ENCODE assay signal across 1 cellular context in the genomic region with DNA sequence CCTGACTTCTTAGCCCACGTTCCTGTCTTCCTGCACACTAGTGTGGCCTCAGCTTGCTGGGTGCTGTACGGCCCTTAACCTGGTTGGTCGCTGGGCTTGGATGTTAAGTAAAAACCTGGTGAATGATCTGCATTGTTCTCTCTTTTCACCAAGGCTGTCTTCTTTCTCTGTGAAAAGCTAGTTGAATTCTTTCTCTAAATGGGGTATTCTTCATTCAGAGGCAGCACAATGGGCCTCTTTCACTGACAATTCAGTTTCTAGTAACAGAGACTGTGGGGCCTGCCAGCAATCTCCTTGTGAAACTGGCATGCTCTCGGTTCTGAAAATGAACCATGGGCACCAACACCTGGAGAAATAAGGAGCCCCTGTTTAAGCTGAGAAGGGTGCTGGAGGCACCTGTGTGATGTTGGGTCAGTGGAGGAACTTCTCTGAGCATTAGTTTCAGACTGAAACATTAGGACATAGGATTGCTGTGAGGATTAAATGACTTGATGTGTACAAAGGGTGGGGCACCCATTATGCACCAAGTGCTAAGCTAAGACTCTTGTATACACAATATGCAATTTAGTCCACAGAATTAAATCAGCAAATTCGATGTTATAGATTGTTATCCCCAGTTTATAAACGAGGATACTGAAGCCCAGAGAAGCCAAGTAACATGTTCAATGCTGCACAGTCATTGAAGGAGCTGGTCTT.
TF ChIP-seq lines count a peak whose summit lies in the region.

No MANE protein-coding gene starts in this region.

TF ChIP-seq in HepG2, 621 proteins besides CTCF, POLR2A, EP300 and RAD21:
- TF ChIP-seq, protein P1, sequence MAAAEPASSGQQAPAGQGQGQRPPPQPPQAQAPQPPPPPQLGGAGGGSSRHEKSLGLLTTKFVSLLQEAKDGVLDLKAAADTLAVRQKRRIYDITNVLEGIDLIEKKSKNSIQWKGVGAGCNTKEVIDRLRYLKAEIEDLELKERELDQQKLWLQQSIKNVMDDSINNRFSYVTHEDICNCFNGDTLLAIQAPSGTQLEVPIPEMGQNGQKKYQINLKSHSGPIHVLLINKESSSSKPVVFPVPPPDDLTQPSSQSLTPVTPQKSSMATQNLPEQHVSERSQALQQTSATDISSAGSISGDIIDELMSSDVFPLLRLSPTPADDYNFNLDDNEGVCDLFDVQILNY (CRISPR knock-in tag; conservative IDR thresholded peaks at IDR 0.05), result no peak
- TF ChIP-seq, protein P2, sequence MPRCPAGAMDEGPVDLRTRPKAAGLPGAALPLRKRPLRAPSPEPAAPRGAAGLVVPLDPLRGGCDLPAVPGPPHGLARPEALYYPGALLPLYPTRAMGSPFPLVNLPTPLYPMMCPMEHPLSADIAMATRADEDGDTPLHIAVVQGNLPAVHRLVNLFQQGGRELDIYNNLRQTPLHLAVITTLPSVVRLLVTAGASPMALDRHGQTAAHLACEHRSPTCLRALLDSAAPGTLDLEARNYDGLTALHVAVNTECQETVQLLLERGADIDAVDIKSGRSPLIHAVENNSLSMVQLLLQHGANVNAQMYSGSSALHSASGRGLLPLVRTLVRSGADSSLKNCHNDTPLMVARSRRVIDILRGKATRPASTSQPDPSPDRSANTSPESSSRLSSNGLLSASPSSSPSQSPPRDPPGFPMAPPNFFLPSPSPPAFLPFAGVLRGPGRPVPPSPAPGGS (CRISPR knock-in tag; IDR thresholded peaks at IDR 0.05), result no peak
- TF ChIP-seq ZNF547 (CRISPR knock-in tag; IDR thresholded peaks at IDR 0.05) (no peak), SOX5 (CRISPR knock-in tag; IDR thresholded peaks at IDR 0.05; ENCODE audit: borderline replicate concordance) (peak; percentile 70), ZNF878 (CRISPR knock-in tag; IDR thresholded peaks at IDR 0.05) (no peak), POLR2G (IDR thresholded peaks at IDR 0.05; ENCODE audit: low read depth, low read length) (peak; percentile 25; the same call in 1 of the 2 replicates), ZNF34 (CRISPR knock-in tag; IDR thresholded peaks at IDR 0.05; ENCODE audit: borderline replicate concordance) (no peak), GATAD2A (CRISPR knock-in tag; IDR thresholded peaks at IDR 0.05) (peak; percentile 33; the same call in 1 of the 2 replicates), SOX6 (IDR thresholded peaks at IDR 0.05) (no peak), SOX6 (CRISPR knock-in tag; IDR thresholded peaks at IDR 0.05) (peak; percentile 48; the same call in 1 of the 2 replicates), SOX13 (IDR thresholded peaks at IDR 0.05) (no peak), SOX13 (CRISPR knock-in tag; conservative IDR thresholded peaks at IDR 0.05 in 1 of 2, IDR thresholded peaks at IDR 0.05 in 1 of 2) (peak in 1 of 2 experiments; percentile 82; a peak in 2 of 4 replicates), ZNF768 (CRISPR knock-in tag; IDR thresholded peaks at IDR 0.05) (peak; percentile 67; the same call in 1 of the 2 replicates)
- TF ChIP-seq, protein P3, sequence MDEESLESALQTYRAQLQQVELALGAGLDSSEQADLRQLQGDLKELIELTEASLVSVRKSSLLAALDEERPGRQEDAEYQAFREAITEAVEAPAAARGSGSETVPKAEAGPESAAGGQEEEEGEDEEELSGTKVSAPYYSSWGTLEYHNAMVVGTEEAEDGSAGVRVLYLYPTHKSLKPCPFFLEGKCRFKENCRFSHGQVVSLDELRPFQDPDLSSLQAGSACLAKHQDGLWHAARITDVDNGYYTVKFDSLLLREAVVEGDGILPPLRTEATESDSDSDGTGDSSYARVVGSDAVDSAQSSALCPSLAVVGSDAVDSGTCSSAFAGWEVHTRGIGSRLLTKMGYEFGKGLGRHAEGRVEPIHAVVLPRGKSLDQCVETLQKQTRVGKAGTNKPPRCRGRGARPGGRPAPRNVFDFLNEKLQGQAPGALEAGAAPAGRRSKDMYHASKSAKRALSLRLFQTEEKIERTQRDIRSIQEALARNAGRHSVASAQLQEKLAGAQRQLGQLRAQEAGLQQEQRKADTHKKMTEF (CRISPR knock-in tag; IDR thresholded peaks at IDR 0.05), result 0 out of 2 replicates have a peak, but pooled peaks have one; percentile 21
- TF ChIP-seq, protein P4, sequence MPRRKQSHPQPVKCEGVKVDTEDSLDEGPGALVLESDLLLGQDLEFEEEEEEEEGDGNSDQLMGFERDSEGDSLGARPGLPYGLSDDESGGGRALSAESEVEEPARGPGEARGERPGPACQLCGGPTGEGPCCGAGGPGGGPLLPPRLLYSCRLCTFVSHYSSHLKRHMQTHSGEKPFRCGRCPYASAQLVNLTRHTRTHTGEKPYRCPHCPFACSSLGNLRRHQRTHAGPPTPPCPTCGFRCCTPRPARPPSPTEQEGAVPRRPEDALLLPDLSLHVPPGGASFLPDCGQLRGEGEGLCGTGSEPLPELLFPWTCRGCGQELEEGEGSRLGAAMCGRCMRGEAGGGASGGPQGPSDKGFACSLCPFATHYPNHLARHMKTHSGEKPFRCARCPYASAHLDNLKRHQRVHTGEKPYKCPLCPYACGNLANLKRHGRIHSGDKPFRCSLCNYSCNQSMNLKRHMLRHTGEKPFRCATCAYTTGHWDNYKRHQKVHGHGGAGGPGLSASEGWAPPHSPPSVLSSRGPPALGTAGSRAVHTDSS (CRISPR knock-in tag; conservative IDR thresholded peaks at IDR 0.05), result no peak
